In the genomic region with DNA sequence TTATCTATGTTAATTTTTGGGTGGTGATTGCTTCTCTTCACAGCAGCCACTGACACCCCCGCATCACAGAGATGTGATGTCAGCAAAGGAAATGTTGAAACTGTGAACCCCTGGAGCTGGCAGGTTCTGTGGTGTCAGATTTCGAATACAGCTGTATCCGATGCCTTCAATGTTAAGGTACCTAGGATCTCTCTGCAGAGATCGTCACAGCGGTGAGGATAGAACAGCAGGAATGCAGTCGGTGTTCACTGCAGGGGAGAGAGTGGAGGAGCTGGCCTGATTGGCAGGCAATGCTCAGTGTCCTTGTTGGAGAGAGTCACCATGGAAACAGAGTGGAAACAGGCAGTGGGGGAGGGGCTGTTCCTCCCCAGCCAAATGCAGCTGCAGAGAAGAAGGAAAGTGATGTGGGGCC, we compare ENCODE assay signal across 15 cellular contexts.
DNase-seq lines count a peak whose midpoint lies in the region; ATAC-seq and TF ChIP-seq lines count a peak whose summit lies in the region.
"Had no signal": no experiment of that assay in that cellular context is flagged by ENCODE, and none has a peak within 500 bp of the region (broad histone marks: within the 10 kb centered on the region; RNA-seq: fewer than 3 reads in every experiment).

No MANE protein-coding gene starts in this region.

- H3K9me1 ChIP-seq in IMR-90 (ENCODE audit: insufficient read depth, low read length), result no peaks in the 10 kb centered on the region

- TF ChIP-seq POLR2A in IMR-90 (IDR thresholded peaks at IDR 0.05; ENCODE audit: low read depth, low read length) (no peak), suprapubic skin (IDR thresholded peaks at IDR 0.05) (no peak)

- H2AK5ac ChIP-seq in IMR-90 (ENCODE audit: low read depth, low read length), result no peak overlapping the region

- no peak overlapping the region for H3K14ac ChIP-seq in IMR-90 (replicated peaks; ENCODE audit: low read depth, low read length)

- H3K27ac Mint-ChIP-seq in type B pancreatic cell, result no peak overlapping the region
- H3K27ac Mint-ChIP-seq: activated CD8-positive, alpha-beta T cell treated with anti-CD3 and anti-CD28 coated beads, Interleukin-2, amount 10 ng/mL, durations not matched to agents 7 days and 5 days; activated T-helper 17 cell treated with anti-CD3 and anti-CD28 coated beads, Interleukin-2, amount 50 U/mL, for 72 hours; neural progenitor cell; stimulated activated naive CD8-positive, alpha-beta T cell treated with anti-CD3 and anti-CD28 coated beads, Interleukin-15, amount 100 ng/mL, for 72 hours had no signal

- peaks cover 33% of the 10 kb centered on the region for H3K9me3 ChIP-seq in IMR-90 (ENCODE audit: control insufficient read depth, insufficient read depth, low read length)
- H3K9me3 ChIP-seq in SJCRH30 (replicated peaks), result peaks cover 3% of the 10 kb centered on the region; the same call in 1 of the 2 replicates
- H3K9me3 ChIP-seq in suprapubic skin, result no peaks in the 10 kb centered on the region
- H3K9me3 ChIP-seq in left lung, result peaks cover 0 to 2% of the 10 kb centered on the region in 2 donors

- H3K27ac ChIP-seq in IMR-90 (ENCODE audit: insufficient read depth, low read length) (no peak overlapping the region), SJCRH30 (no peak overlapping the region), suprapubic skin (no peak overlapping the region), left lung (no peak overlapping the region)
- H3K27ac ChIP-seq: neural progenitor cell, SJSA1 had no signal

- ATAC-seq in IMR-90 (ENCODE audit: low read depth) (no peak), left lung (no peak)
- ATAC-seq: activated CD8-positive, alpha-beta T cell treated with anti-CD3 and anti-CD28 coated beads, Interleukin-2, amount 10 ng/mL, durations not matched to agents 7 days and 5 days; activated T-helper 17 cell treated with anti-CD3 and anti-CD28 coated beads, Interleukin-2, amount 50 U/mL, for 72 hours; stimulated activated naive CD8-positive, alpha-beta T cell treated with anti-CD3 and anti-CD28 coated beads, Interleukin-15, amount 100 ng/mL, for 72 hours had no signal

- peaks cover 8% of the 10 kb centered on the region for H3K9me3 Mint-ChIP-seq in type B pancreatic cell

- H3K4me1 ChIP-seq in IMR-90 (ENCODE audit: control insufficient read depth, insufficient read depth, low read length) (no peaks in the 10 kb centered on the region), SJCRH30 (peaks cover 4% of the 10 kb centered on the region; the same call in 1 of the 2 replicates), suprapubic skin (no peaks in the 10 kb centered on the region), left lung (no peaks in the 10 kb centered on the region)
- H3K4me1 ChIP-seq: neural progenitor cell, SJSA1 had no signal

- BruUV-seq in IMR-90 (replicated peaks; lab: Mats Ljungman, UMichigan), result no TSS peak

- peak overlapping the region; percentile 41 for H2AFZ ChIP-seq in IMR-90 (replicated peaks; ENCODE audit: low read length, poor library complexity)
- H2AFZ ChIP-seq: neural progenitor cell had no signal

- POLR2A ChIA-PET in IMR-90 (lab: Charles Lee; ENCODE audit: unreplicated experiment), result no interaction called here

- H4K91ac ChIP-seq in IMR-90 (ENCODE audit: insufficient read depth, low read depth, low read length), result no peak overlapping the region

- H2BK5ac ChIP-seq in IMR-90 (ENCODE audit: low read depth, low read length, poor library complexity, severe bottlenecking), result no peak overlapping the region

- no peaks in the 10 kb centered on the region for H3K36me3 ChIP-seq in IMR-90 (ENCODE audit: control insufficient read depth, insufficient read depth, low read length)
- H3K36me3 ChIP-seq in SJCRH30, result no peaks in the 10 kb centered on the region
- H3K36me3 ChIP-seq in suprapubic skin, result no peaks in the 10 kb centered on the region
- no peaks in the 10 kb centered on the region for H3K36me3 ChIP-seq in left lung
- H3K36me3 ChIP-seq: neural progenitor cell, SJSA1 had no signal

- no peak overlapping the region for H3K4me3 Mint-ChIP-seq in type B pancreatic cell
- H3K4me3 Mint-ChIP-seq: activated CD8-positive, alpha-beta T cell treated with anti-CD3 and anti-CD28 coated beads, Interleukin-2, amount 10 ng/mL, durations not matched to agents 7 days and 5 days; activated T-helper 17 cell treated with anti-CD3 and anti-CD28 coated beads, Interleukin-2, amount 50 U/mL, for 72 hours; neural progenitor cell; stimulated activated naive CD8-positive, alpha-beta T cell treated with anti-CD3 and anti-CD28 coated beads, Interleukin-15, amount 100 ng/mL, for 72 hours had no signal

- H3K4me3 ChIP-seq in IMR-90 (ENCODE audit: insufficient read depth, low read depth, low read length), result no peak overlapping the region
- H3K4me3 ChIP-seq in SJCRH30, result no peak overlapping the region
- H3K4me3 ChIP-seq in suprapubic skin, result no peak overlapping the region
- no peak overlapping the region for H3K4me3 ChIP-seq in left lung
- H3K4me3 ChIP-seq: neural progenitor cell, SJSA1, smooth muscle cell had no signal

- no peak overlapping the region for H2AK9ac ChIP-seq in IMR-90 (replicated peaks; ENCODE audit: low read depth, low read length, poor library complexity)

- H3K4ac ChIP-seq in IMR-90 (ENCODE audit: low read depth, low read length), result no peak overlapping the region

- 0% methylated on average over 3 of the region's 6 CpGs; no CpG with 5 or more reads in 1 of the 2 experiments for WGBS in IMR-90 (ENCODE audit: extremely low coverage in 2 of 2, insufficient read length in 1 of 2), 2 experiments
- WGBS in suprapubic skin, result 9% methylated on average over 6 of the region's 6 CpGs

- H3K56ac ChIP-seq in IMR-90 (ENCODE audit: extremely low read depth, insufficient read depth, low read length), result no peak overlapping the region

- in situ Hi-C loops in IMR-90 (cut with MboI; ENCODE audit: low sequenced_read_pairs), result no loop called here

- H3K27me3 ChIP-seq in IMR-90 (ENCODE audit: control insufficient read depth, insufficient read depth, low read length) (no peaks in the 10 kb centered on the region), SJCRH30 (no peaks in the 10 kb centered on the region), suprapubic skin (no peaks in the 10 kb centered on the region), left lung (no peaks in the 10 kb centered on the region)
- H3K27me3 ChIP-seq: neural progenitor cell, SJSA1 had no signal

- no peaks in the 10 kb centered on the region for H3K4me1 Mint-ChIP-seq in type B pancreatic cell (ENCODE audit: unreplicated experiment)
- H3K4me1 Mint-ChIP-seq: activated T-helper 17 cell treated with anti-CD3 and anti-CD28 coated beads, Interleukin-2, amount 50 U/mL, for 72 hours; neural progenitor cell; stimulated activated naive CD8-positive, alpha-beta T cell treated with anti-CD3 and anti-CD28 coated beads, Interleukin-15, amount 100 ng/mL, for 72 hours had no signal

- H3K9ac ChIP-seq in IMR-90 (ENCODE audit: low read depth, low read length), result no peak overlapping the region
- H3K9ac ChIP-seq: neural progenitor cell had no signal

- no peaks in the 10 kb centered on the region for H3K27me3 Mint-ChIP-seq in type B pancreatic cell
- H3K27me3 Mint-ChIP-seq: activated T-helper 17 cell treated with anti-CD3 and anti-CD28 coated beads, Interleukin-2, amount 50 U/mL, for 72 hours; stimulated activated naive CD8-positive, alpha-beta T cell treated with anti-CD3 and anti-CD28 coated beads, Interleukin-15, amount 100 ng/mL, for 72 hours had no signal

- TF ChIP-seq RAD21 in IMR-90 (IDR thresholded peaks at IDR 0.05; ENCODE audit: low read length), result no peak

- H2BK20ac ChIP-seq in IMR-90 (ENCODE audit: low read depth, low read length), result no peak overlapping the region

- H2BK120ac ChIP-seq in IMR-90 (ENCODE audit: low read depth, low read length), result no peak overlapping the region

- TF ChIP-seq CTCF in IMR-90 (conservative IDR thresholded peaks at IDR 0.05; ENCODE audit: low read depth, low read length) (no peak), suprapubic skin (IDR thresholded peaks at IDR 0.05) (no peak), left lung (IDR thresholded peaks at IDR 0.05) (no peak), type B pancreatic cell (conservative IDR thresholded peaks at IDR 0.05) (no peak)

- no peak overlapping the region for H3K23ac ChIP-seq in IMR-90 (ENCODE audit: low read depth, low read length)

- dilution Hi-C loops in IMR-90 (cut with HindIII; ENCODE audit: low sequenced_read_pairs, unreplicated experiment), result no loop called here

- no peak overlapping the region for H3K4me2 ChIP-seq in IMR-90 (ENCODE audit: low read depth, low read length)
- H3K4me2 ChIP-seq: neural progenitor cell, smooth muscle cell had no signal

- no peaks in the 10 kb centered on the region for H4K20me1 ChIP-seq in IMR-90 (ENCODE audit: insufficient read depth, low read length)

- intact Hi-C loops in IMR-90 (cut with micrococcal nuclease) (no loop called here), left lung (cut with DNase I) (no loop called here)

- H3K36me3 Mint-ChIP-seq in type B pancreatic cell, result no peaks in the 10 kb centered on the region

- no peaks in the 10 kb centered on the region for H3K79me1 ChIP-seq in IMR-90 (ENCODE audit: low read depth in 1 of 2, low read length in 2 of 2)

- TF ChIP-seq EP300 in suprapubic skin (IDR thresholded peaks at IDR 0.05), result no peak

- no peak overlapping the region for H2BK15ac ChIP-seq in IMR-90 (ENCODE audit: low read depth, low read length)

- no peak overlapping the region for H4K8ac ChIP-seq in IMR-90 (ENCODE audit: low read depth in 2 of 2, low read length in 2 of 2)

- H3K18ac ChIP-seq in IMR-90 (ENCODE audit: low read depth, low read length), result no peak overlapping the region

- CTCF ChIA-PET in IMR-90 (lab: Yijun Ruan, JAX), result no interaction called here

- no peak overlapping the region for H4K5ac ChIP-seq in IMR-90 (ENCODE audit: low read depth, low read length)

- DNase-seq in IMR-90 (no peak), SJCRH30 (peak; percentile 46 to 65), inferior parietal cortex (ENCODE audit: extremely low spot score) (peak; percentile 78), putamen (ENCODE audit: low spot score) (peak; percentile 86), suprapubic skin (ENCODE audit: low spot score in 2 of 2) (no peak), left lung (no peak), type B pancreatic cell (ENCODE audit: extremely low spot score, unreplicated experiment) (no peak)
- DNase-seq: activated CD8-positive, alpha-beta T cell treated with anti-CD3 and anti-CD28 coated beads, Interleukin-2, amount 10 ng/mL, durations not matched to agents 7 days and 5 days; EL; NCI-H2107; stimulated activated naive CD8-positive, alpha-beta T cell treated with anti-CD3 and anti-CD28 coated beads, Interleukin-15, amount 100 ng/mL, for 72 hours had no signal

TF ChIP-seq in IMR-90, 13 proteins besides CTCF, POLR2A, EP300 and RAD21 (continues in another document):
- no peak for TF ChIP-seq BHLHE40 (IDR thresholded peaks at IDR 0.05; ENCODE audit: low read depth, low read length)
- no peak for TF ChIP-seq CEBPB (IDR thresholded peaks at IDR 0.05; ENCODE audit: low read depth, low read length)
- no peak for TF ChIP-seq MXI1 (IDR thresholded peaks at IDR 0.05; ENCODE audit: borderline replicate concordance, low read depth, low read length)
- TF ChIP-seq MAFK (IDR thresholded peaks at IDR 0.05; ENCODE audit: low read depth, low read length), result no peak

Comparison
In these comparisons a context has a peak if more than half of its experiments do, and no peak if none do; other contexts are left out.
1. DNase-seq: peak in SJCRH30 (2 of 2), inferior parietal cortex (single experiment) and putamen (single experiment); none in IMR-90 (single experiment), suprapubic skin (0 of 2), left lung (0 of 2) and type B pancreatic cell (single experiment).